Comparison of ENCODE assay signal across 16 cellular contexts in the genomic region with DNA sequence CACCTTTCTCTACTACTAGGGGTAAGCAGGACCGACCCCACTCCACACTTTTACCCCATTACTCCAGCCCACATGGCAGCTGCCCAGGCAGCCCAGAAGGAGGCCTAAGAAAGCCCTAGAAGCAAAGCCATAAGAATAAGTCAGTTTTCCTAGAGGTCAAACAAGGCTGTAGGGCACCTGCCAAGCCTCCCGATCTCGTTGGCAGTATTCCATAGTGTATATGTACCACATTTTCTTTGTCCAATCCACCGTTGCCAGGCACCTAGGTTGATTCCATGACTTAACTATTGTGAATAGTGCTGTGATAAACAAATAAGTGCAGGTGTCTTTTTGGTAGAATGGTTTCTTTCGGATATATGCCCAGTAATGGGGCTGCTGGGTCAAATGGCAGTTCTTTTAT.
"Had no signal": no experiment of that assay in that cellular context is flagged by ENCODE, and none has a peak within 500 bp of the region (broad histone marks: within the 10 kb centered on the region; RNA-seq: fewer than 3 reads in every experiment).

No MANE protein-coding gene starts in this region.

- ATAC-seq: activated CD4-positive, CD25-positive, alpha-beta regulatory T cell treated with anti-CD3 and anti-CD28 coated beads, Interleukin-2, amount 50 U/mL, for 24 hours; activated CD8-positive, alpha-beta T cell treated with anti-CD3 and anti-CD28 coated beads, Interleukin-2, amount 10 ng/mL, durations not matched to agents 7 days and 5 days; activated T-cell treated with anti-CD3 and anti-CD28 coated beads, Interleukin-2, amount 50 U/mL, for 4 hours; foreskin keratinocyte; mucosa of descending colon had no signal

- DNase-seq: activated CD4-positive, alpha-beta T cell treated with anti-CD3 and anti-CD28 coated beads, Interleukin-2, amount 10 ng/mL, durations not matched to agents 7 days and 5 days; activated CD8-positive, alpha-beta memory T cell treated with anti-CD3 and anti-CD28 coated beads, Interleukin-2, amount 50 U/mL, for 4 hours; activated CD8-positive, alpha-beta T cell treated with anti-CD3 and anti-CD28 coated beads, Interleukin-2, amount 10 ng/mL, durations not matched to agents 7 days and 5 days; activated naive CD4-positive, alpha-beta T cell treated with anti-CD3 and anti-CD28 coated beads for 36 hours; activated T-cell treated with anti-CD3 and anti-CD28 coated beads, Interleukin-2, amount 50 U/mL, for 4 hours; central memory CD4-positive, alpha-beta T cell; foreskin keratinocyte; mesenchymal stem cell; mucosa of descending colon; naive B cell; stimulated activated CD4-positive, alpha-beta T cell treated with anti-CD3 and anti-CD28 coated beads, Interleukin-12 subunit alpha, Interleukin-12 subunit beta, amount 100 ng/mL, for 4 hours; stimulated activated CD4-positive, alpha-beta T cell treated with anti-CD3 and anti-CD28 coated beads, Interleukin-1b, Interleukin-23, amount 100 ng/mL, for 48 hours; stimulated activated CD8-positive, alpha-beta memory T cell treated with anti-CD3 and anti-CD28 coated beads, Interleukin-4, amount 100 ng/mL, for 48 hours; stimulated activated naive CD4-positive, alpha-beta T cell; thyroid gland had no signal
